ENCODE assay signal across 16 cellular contexts in the genomic region with DNA sequence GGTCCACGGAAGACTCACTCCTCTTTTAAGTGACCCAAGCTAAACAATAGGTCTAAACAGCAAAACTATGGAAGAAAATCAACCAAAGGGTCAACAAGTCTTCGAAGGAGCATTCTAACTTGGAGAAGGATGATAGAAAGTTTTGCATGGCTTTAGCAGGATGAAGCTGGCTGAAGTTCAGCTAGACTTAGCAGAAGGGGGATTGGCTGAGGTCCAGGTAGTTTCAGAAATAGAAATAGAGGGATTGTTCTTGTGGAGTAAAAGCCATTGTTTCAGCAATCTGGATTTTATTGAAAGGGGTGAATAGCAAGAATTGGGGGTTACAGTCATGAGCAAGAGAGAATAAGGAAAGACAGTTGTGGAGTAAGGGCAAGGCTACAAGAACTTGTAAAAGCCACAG.
DNase-seq lines count a peak whose midpoint lies in the region; ATAC-seq and TF ChIP-seq lines count a peak whose summit lies in the region.
"Had no signal": no experiment of that assay in that cellular context is flagged by ENCODE, and none has a peak within 500 bp of the region (broad histone marks: within the 10 kb centered on the region; RNA-seq: fewer than 3 reads in every experiment).

No MANE protein-coding gene starts in this region.

- H3K9ac ChIP-seq in colonic mucosa (ENCODE audit: low read depth in 2 of 2, low read length in 2 of 2), result no peak overlapping the region

- DNase-seq in GM23338 (ENCODE audit: low spot score) (no peak), caudate nucleus (lab: John Stamatoyannopoulos, UW) (no peak), fibroblast of the conjunctiva (ENCODE audit: low read depth) (peak; percentile 1), retinal pigment epithelial cell (ENCODE audit: low read depth) (peak; percentile 31), colonic mucosa (no peak), NCI-H69 (lab: John Stamatoyannopoulos, UW) (no peak), LoVo (ENCODE audit: low spot score) (no peak)
- DNase-seq: CD8-positive, alpha-beta T cell; COR-L47; DND-41; GDM1; HCEC 1CT; HFFc6 had no signal

- no peak overlapping the region for H3K4me2 ChIP-seq in GM23338

- no peak overlapping the region for H3K4me3 Mint-ChIP-seq in GM23338
- H3K4me3 Mint-ChIP-seq: CD14-positive monocyte; CD8-positive, alpha-beta T cell; HFFc6 had no signal

- no peaks in the 10 kb centered on the region for H3K79me2 ChIP-seq in GM23338 (replicated peaks; ENCODE audit: insufficient read depth)

- H3K4me1 ChIP-seq in GM23338 (ENCODE audit: insufficient read depth) (no peaks in the 10 kb centered on the region), colonic mucosa (no peaks in the 10 kb centered on the region)

- H3K9me2 ChIP-seq in GM23338 (ENCODE audit: insufficient read depth), result peaks cover 17% of the 10 kb centered on the region; the same call in 1 of the 2 replicates

- H3K36me3 ChIP-seq in GM23338 (ENCODE audit: insufficient read depth) (no peaks in the 10 kb centered on the region), colonic mucosa (no peaks in the 10 kb centered on the region)

- no peaks in the 10 kb centered on the region for H3K4me1 Mint-ChIP-seq in GM23338
- H3K4me1 Mint-ChIP-seq: CD14-positive monocyte had no signal

- H3K27me3 ChIP-seq in GM23338 (ENCODE audit: insufficient read depth) (no peaks in the 10 kb centered on the region), colonic mucosa (no peaks in the 10 kb centered on the region)

- no peak for ATAC-seq in GM23338
- ATAC-seq: CD8-positive, alpha-beta T cell had no signal

- no peaks in the 10 kb centered on the region for H4K20me1 ChIP-seq in GM23338 (replicated peaks; ENCODE audit: insufficient read depth)

- intact Hi-C loops in colonic mucosa (cut with DNase I), result no loop called here

- no peaks in the 10 kb centered on the region for H3F3A ChIP-seq in GM23338 (replicated peaks; ENCODE audit: low read depth)

- H3K4me3 ChIP-seq in GM23338 (no peak overlapping the region), retinal pigment epithelial cell (ENCODE audit: low read length) (no peak overlapping the region), colonic mucosa (no peak overlapping the region)

- H3K27ac ChIP-seq in GM23338 (ENCODE audit: low read depth) (no peak overlapping the region), caudate nucleus (ENCODE audit: low read depth, low read length) (peak overlapping the region; percentile 9), colonic mucosa (no peak overlapping the region)
- H3K27ac ChIP-seq: 22Rv1, HL-60 had no signal

- 0 out of 3 replicates have a peak, but pooled peaks cover 2% of the 10 kb centered on the region for H3K36me3 Mint-ChIP-seq in GM23338 (ENCODE audit: low read depth)
- H3K36me3 Mint-ChIP-seq: CD14-positive monocyte; CD8-positive, alpha-beta T cell had no signal

- peak overlapping the region; percentile 29; the same call in 1 of the 2 replicates for H2AFZ ChIP-seq in GM23338

- no peak overlapping the region for H3K27ac Mint-ChIP-seq in GM23338
- H3K27ac Mint-ChIP-seq: CD14-positive monocyte; CD8-positive, alpha-beta T cell; HFFc6 had no signal

- no peaks in the 10 kb centered on the region for H3K27me3 Mint-ChIP-seq in GM23338 (ENCODE audit: insufficient read depth, low read depth, poor library complexity)

- TF ChIP-seq CTCF in GM23338 (conservative IDR thresholded peaks at IDR 0.05; ENCODE audit: low read depth in 2 of 2), result no peak
- no peak for TF ChIP-seq CTCF in retinal pigment epithelial cell (conservative IDR thresholded peaks at IDR 0.05; ENCODE audit: low read depth, low read length)
- TF ChIP-seq CTCF in colonic mucosa (IDR thresholded peaks at IDR 0.05), result no peak

- no peaks in the 10 kb centered on the region for H3K9me3 Mint-ChIP-seq in GM23338
- H3K9me3 Mint-ChIP-seq: CD8-positive, alpha-beta T cell had no signal

- H3K9me3 ChIP-seq in colonic mucosa, result no peaks in the 10 kb centered on the region

TF ChIP-seq in GM23338, 12 proteins besides CTCF, POLR2A, EP300 and RAD21:
- TF ChIP-seq EZH2phosphoT487 (IDR thresholded peaks at IDR 0.05; ENCODE audit: unreplicated experiment) (no peak), ZNF114 (CRISPR knock-in tag; IDR thresholded peaks at IDR 0.05) (no peak)

Comparison
In these comparisons a context has a peak if more than half of its experiments do, and no peak if none do; other contexts are left out.
1. DNase-seq: peak in fibroblast of the conjunctiva (single experiment) and retinal pigment epithelial cell (single experiment); none in GM23338 (single experiment), caudate nucleus (0 of 61), colonic mucosa (single experiment), NCI-H69 (single experiment) and LoVo (single experiment).